Comparison of ENCODE assay signal across 1 cellular context in genomic region chr18:78986018-78986481, GRCh38.
TF ChIP-seq lines count a peak whose summit lies in the region.

No MANE protein-coding gene starts in this region.

TF ChIP-seq in endothelial cell of umbilical vein, 7 proteins besides CTCF, POLR2A, EP300 and RAD21:
- no peak for TF ChIP-seq FOS (IDR thresholded peaks at IDR 0.05; ENCODE audit: borderline replicate concordance, insufficient read depth, low read length)
- no peak for TF ChIP-seq JUN (IDR thresholded peaks at IDR 0.05; ENCODE audit: borderline replicate concordance, insufficient read depth, insufficient read length, low read depth)
- no peak for TF ChIP-seq POLR2AphosphoS5 (IDR thresholded peaks at IDR 0.05; ENCODE audit: insufficient read depth, low read depth, low read length)
- no peak for TF ChIP-seq MYC (IDR thresholded peaks at IDR 0.05; ENCODE audit: low read depth, low read length)
- no peak for TF ChIP-seq GATA2 (IDR thresholded peaks at IDR 0.05; ENCODE audit: insufficient read depth, insufficient read length, low read depth, low read length)
- no peak for TF ChIP-seq EZH2 (IDR thresholded peaks at IDR 0.05; ENCODE audit: borderline replicate concordance, low read depth, low read length, severe bottlenecking)
- TF ChIP-seq, protein P1, sequence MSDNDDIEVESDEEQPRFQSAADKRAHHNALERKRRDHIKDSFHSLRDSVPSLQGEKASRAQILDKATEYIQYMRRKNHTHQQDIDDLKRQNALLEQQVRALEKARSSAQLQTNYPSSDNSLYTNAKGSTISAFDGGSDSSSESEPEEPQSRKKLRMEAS (IDR thresholded peaks at IDR 0.05; ENCODE audit: insufficient read depth, insufficient read length) = no peak
